1 cellular context compared by ENCODE assay signal in genomic region chr1:198604973-198605372, GRCh38.
A peak's percentile ranks its signal among the peaks of the same experiment; 100 is the strongest.
TF ChIP-seq lines count a peak whose summit lies in the region.

No MANE protein-coding gene starts in this region.

TF ChIP-seq in K562, 482 proteins besides CTCF, POLR2A, EP300 and RAD21 (continued from another document and continues in another):
- no peak for TF ChIP-seq ZNF395 (CRISPR knock-in tag; IDR thresholded peaks at IDR 0.05)
- no peak for TF ChIP-seq SMARCB1 (IDR thresholded peaks at IDR 0.05; ENCODE audit: insufficient read length, low read depth)
- TF ChIP-seq E2F3 (CRISPR knock-in tag; IDR thresholded peaks at IDR 0.05): no peak
- no peak for TF ChIP-seq ZFP36 (IDR thresholded peaks at IDR 0.05; ENCODE audit: low read depth, low read length, partially characterized antibody)
- no peak for TF ChIP-seq HEY1 (CRISPR knock-in tag; IDR thresholded peaks at IDR 0.05; ENCODE audit: borderline replicate concordance)
- no peak for TF ChIP-seq ZNF785 (CRISPR knock-in tag; IDR thresholded peaks at IDR 0.05)
- no peak for TF ChIP-seq TCFL5 (CRISPR knock-in tag; conservative IDR thresholded peaks at IDR 0.05)
- TF ChIP-seq MTA2 (IDR thresholded peaks at IDR 0.05; ENCODE audit: low read depth): peak; percentile 49; the same call in 1 of the 2 replicates
- 0 out of 2 replicates have a peak, but pooled peaks have one; percentile 50 for TF ChIP-seq CC2D1A (IDR thresholded peaks at IDR 0.05)
- TF ChIP-seq HNRNPLL (IDR thresholded peaks at IDR 0.05; ENCODE audit: low read depth, low read length, poor library complexity, severe bottlenecking): no peak
- no peak for TF ChIP-seq MTF1 (CRISPR knock-in tag; IDR thresholded peaks at IDR 0.05; ENCODE audit: borderline replicate concordance)
- no peak for TF ChIP-seq MCM5 (IDR thresholded peaks at IDR 0.05; ENCODE audit: low read depth)
- TF ChIP-seq, protein P1, sequence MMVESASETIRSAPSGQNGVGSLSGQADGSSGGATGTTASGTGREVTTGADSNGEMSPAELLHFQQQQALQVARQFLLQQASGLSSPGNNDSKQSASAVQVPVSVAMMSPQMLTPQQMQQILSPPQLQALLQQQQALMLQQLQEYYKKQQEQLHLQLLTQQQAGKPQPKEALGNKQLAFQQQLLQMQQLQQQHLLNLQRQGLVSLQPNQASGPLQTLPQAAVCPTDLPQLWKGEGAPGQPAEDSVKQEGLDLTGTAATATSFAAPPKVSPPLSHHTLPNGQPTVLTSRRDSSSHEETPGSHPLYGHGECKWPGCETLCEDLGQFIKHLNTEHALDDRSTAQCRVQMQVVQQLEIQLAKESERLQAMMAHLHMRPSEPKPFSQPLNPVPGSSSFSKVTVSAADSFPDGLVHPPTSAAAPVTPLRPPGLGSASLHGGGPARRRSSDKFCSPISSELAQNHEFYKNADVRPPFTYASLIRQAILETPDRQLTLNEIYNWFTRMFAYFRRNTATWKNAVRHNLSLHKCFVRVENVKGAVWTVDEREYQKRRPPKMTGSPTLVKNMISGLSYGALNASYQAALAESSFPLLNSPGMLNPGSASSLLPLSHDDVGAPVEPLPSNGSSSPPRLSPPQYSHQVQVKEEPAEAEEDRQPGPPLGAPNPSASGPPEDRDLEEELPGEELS (CRISPR knock-in tag; IDR thresholded peaks at IDR 0.05; ENCODE audit: borderline replicate concordance): no peak
- no peak for TF ChIP-seq ZNF239 (CRISPR knock-in tag; IDR thresholded peaks at IDR 0.05)
- TF ChIP-seq RNF219 (CRISPR knock-in tag; IDR thresholded peaks at IDR 0.05): no peak
- TF ChIP-seq MIER1 (IDR thresholded peaks at IDR 0.05; ENCODE audit: low read depth): no peak
- no peak for TF ChIP-seq ZNF165 (CRISPR knock-in tag; IDR thresholded peaks at IDR 0.05; ENCODE audit: borderline replicate concordance)
- TF ChIP-seq FOXK2 (conservative IDR thresholded peaks at IDR 0.05 in 1 of 2, IDR thresholded peaks at IDR 0.05 in 1 of 2; ENCODE audit: low read depth in 2 of 2): no peak; a peak in 1 of 4 replicates
- TF ChIP-seq, protein P2, sequence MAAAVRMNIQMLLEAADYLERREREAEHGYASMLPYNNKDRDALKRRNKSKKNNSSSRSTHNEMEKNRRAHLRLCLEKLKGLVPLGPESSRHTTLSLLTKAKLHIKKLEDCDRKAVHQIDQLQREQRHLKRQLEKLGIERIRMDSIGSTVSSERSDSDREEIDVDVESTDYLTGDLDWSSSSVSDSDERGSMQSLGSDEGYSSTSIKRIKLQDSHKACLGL (CRISPR knock-in tag; IDR thresholded peaks at IDR 0.05; ENCODE audit: borderline replicate concordance, poor library complexity, severe bottlenecking): no peak
- no peak for TF ChIP-seq ZNF24 (IDR thresholded peaks at IDR 0.05)
- TF ChIP-seq CAMTA2 (CRISPR knock-in tag; conservative IDR thresholded peaks at IDR 0.05): no peak
- TF ChIP-seq, protein P3, sequence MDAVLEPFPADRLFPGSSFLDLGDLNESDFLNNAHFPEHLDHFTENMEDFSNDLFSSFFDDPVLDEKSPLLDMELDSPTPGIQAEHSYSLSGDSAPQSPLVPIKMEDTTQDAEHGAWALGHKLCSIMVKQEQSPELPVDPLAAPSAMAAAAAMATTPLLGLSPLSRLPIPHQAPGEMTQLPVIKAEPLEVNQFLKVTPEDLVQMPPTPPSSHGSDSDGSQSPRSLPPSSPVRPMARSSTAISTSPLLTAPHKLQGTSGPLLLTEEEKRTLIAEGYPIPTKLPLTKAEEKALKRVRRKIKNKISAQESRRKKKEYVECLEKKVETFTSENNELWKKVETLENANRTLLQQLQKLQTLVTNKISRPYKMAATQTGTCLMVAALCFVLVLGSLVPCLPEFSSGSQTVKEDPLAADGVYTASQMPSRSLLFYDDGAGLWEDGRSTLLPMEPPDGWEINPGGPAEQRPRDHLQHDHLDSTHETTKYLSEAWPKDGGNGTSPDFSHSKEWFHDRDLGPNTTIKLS (IDR thresholded peaks at IDR 0.05; ENCODE audit: borderline replicate concordance, low read depth): no peak
- TF ChIP-seq, protein P4, sequence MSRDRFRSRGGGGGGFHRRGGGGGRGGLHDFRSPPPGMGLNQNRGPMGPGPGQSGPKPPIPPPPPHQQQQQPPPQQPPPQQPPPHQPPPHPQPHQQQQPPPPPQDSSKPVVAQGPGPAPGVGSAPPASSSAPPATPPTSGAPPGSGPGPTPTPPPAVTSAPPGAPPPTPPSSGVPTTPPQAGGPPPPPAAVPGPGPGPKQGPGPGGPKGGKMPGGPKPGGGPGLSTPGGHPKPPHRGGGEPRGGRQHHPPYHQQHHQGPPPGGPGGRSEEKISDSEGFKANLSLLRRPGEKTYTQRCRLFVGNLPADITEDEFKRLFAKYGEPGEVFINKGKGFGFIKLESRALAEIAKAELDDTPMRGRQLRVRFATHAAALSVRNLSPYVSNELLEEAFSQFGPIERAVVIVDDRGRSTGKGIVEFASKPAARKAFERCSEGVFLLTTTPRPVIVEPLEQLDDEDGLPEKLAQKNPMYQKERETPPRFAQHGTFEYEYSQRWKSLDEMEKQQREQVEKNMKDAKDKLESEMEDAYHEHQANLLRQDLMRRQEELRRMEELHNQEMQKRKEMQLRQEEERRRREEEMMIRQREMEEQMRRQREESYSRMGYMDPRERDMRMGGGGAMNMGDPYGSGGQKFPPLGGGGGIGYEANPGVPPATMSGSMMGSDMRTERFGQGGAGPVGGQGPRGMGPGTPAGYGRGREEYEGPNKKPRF (IDR thresholded peaks at IDR 0.05; ENCODE audit: low read depth, low read length): no peak
- no peak for TF ChIP-seq SIN3B (IDR thresholded peaks at IDR 0.05; ENCODE audit: low read depth)
- TF ChIP-seq DACH1 (IDR thresholded peaks at IDR 0.05; ENCODE audit: partially characterized antibody): no peak
- no peak for TF ChIP-seq PRPF4 (IDR thresholded peaks at IDR 0.05; ENCODE audit: insufficient read depth, low read depth, low read length, poor library complexity, severe bottlenecking)
- TF ChIP-seq SRF (CRISPR knock-in tag; IDR thresholded peaks at IDR 0.05): no peak
- TF ChIP-seq STAG1 (CRISPR knock-in tag; IDR thresholded peaks at IDR 0.05; ENCODE audit: borderline replicate concordance): no peak
- no peak for TF ChIP-seq ESRRA (IDR thresholded peaks at IDR 0.05; ENCODE audit: borderline replicate concordance, low read depth)
- TF ChIP-seq SIX5 (IDR thresholded peaks at IDR 0.05; ENCODE audit: borderline replicate concordance in 1 of 2, insufficient read depth in 1 of 2, low read depth in 1 of 2, low read length in 2 of 2): no peak
- TF ChIP-seq ZNF282 (CRISPR knock-in tag; IDR thresholded peaks at IDR 0.05): no peak
- no peak for TF ChIP-seq RBM15 (IDR thresholded peaks at IDR 0.05; ENCODE audit: insufficient read depth, low read length)
- no peak for TF ChIP-seq ZNF551 (CRISPR knock-in tag; IDR thresholded peaks at IDR 0.05)
- peak; percentile 66 for TF ChIP-seq TCF3 (CRISPR knock-in tag; IDR thresholded peaks at IDR 0.05)
- TF ChIP-seq MBD2 (IDR thresholded peaks at IDR 0.05; ENCODE audit: borderline replicate concordance, low read depth): no peak
- no peak for TF ChIP-seq YY1 (IDR thresholded peaks at IDR 0.05; ENCODE audit: borderline replicate concordance in 1 of 3, control insufficient read depth in 1 of 3, extremely low read depth in 1 of 3, insufficient read depth in 3 of 3, insufficient read length in 1 of 3, insufficient replicate concordance in 2 of 3, low read depth in 1 of 3, low read length in 2 of 3)
- no peak for TF ChIP-seq ZNF347 (CRISPR knock-in tag; IDR thresholded peaks at IDR 0.05; ENCODE audit: low read depth)
- TF ChIP-seq IRF2 (CRISPR knock-in tag; IDR thresholded peaks at IDR 0.05): no peak
- TF ChIP-seq RHOXF2B (CRISPR knock-in tag; conservative IDR thresholded peaks at IDR 0.05): no peak
- TF ChIP-seq PBX2 (CRISPR knock-in tag; IDR thresholded peaks at IDR 0.05; ENCODE audit: low read depth): no peak
- no peak for TF ChIP-seq PBX2 (tag; conservative IDR thresholded peaks at IDR 0.05; ENCODE audit: low read depth)
- TF ChIP-seq SETDB1 (IDR thresholded peaks at IDR 0.05; ENCODE audit: low read length): no peak
- TF ChIP-seq, protein P5, sequence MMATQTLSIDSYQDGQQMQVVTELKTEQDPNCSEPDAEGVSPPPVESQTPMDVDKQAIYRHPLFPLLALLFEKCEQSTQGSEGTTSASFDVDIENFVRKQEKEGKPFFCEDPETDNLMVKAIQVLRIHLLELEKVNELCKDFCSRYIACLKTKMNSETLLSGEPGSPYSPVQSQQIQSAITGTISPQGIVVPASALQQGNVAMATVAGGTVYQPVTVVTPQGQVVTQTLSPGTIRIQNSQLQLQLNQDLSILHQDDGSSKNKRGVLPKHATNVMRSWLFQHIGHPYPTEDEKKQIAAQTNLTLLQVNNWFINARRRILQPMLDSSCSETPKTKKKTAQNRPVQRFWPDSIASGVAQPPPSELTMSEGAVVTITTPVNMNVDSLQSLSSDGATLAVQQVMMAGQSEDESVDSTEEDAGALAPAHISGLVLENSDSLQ (IDR thresholded peaks at IDR 0.05): no peak
- TF ChIP-seq CREB1 (IDR thresholded peaks at IDR 0.05): no peak
- TF ChIP-seq CREB1 (CRISPR knock-in tag; IDR thresholded peaks at IDR 0.05): no peak
- TF ChIP-seq SIN3A (IDR thresholded peaks at IDR 0.05; ENCODE audit: borderline replicate concordance in 2 of 2, control insufficient read depth in 1 of 2, low read depth in 2 of 2, low read length in 2 of 2): no peak
- no peak for TF ChIP-seq ZBTB26 (CRISPR knock-in tag; IDR thresholded peaks at IDR 0.05)
- no peak for TF ChIP-seq TFAM (CRISPR knock-in tag; conservative IDR thresholded peaks at IDR 0.05)
- TF ChIP-seq GATAD2B (IDR thresholded peaks at IDR 0.05; ENCODE audit: borderline replicate concordance): no peak
- no peak for TF ChIP-seq HMG20B (CRISPR knock-in tag; IDR thresholded peaks at IDR 0.05)
- no peak for TF ChIP-seq CEBPB (tag; IDR thresholded peaks at IDR 0.05)
- TF ChIP-seq ZNF12 (CRISPR knock-in tag; IDR thresholded peaks at IDR 0.05): no peak
- TF ChIP-seq, protein P6, sequence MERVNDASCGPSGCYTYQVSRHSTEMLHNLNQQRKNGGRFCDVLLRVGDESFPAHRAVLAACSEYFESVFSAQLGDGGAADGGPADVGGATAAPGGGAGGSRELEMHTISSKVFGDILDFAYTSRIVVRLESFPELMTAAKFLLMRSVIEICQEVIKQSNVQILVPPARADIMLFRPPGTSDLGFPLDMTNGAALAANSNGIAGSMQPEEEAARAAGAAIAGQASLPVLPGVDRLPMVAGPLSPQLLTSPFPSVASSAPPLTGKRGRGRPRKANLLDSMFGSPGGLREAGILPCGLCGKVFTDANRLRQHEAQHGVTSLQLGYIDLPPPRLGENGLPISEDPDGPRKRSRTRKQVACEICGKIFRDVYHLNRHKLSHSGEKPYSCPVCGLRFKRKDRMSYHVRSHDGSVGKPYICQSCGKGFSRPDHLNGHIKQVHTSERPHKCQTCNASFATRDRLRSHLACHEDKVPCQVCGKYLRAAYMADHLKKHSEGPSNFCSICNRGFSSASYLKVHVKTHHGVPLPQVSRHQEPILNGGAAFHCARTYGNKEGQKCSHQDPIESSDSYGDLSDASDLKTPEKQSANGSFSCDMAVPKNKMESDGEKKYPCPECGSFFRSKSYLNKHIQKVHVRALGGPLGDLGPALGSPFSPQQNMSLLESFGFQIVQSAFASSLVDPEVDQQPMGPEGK (CRISPR knock-in tag; IDR thresholded peaks at IDR 0.05; ENCODE audit: borderline replicate concordance): no peak
- TF ChIP-seq ZC3H11A (IDR thresholded peaks at IDR 0.05; ENCODE audit: low read depth, low read length): no peak
